In genomic region chr5:37769108-37769507, GRCh38 we compare ENCODE assay signal across 23 cellular contexts.
"Had no signal": no experiment of that assay in that cellular context is flagged by ENCODE, and none has a peak within 500 bp of the region (broad histone marks: within the 10 kb centered on the region; RNA-seq: fewer than 3 reads in every experiment).

No MANE protein-coding gene starts in this region.

- H3K27ac ChIP-seq: colonic mucosa, gastrocnemius medialis, heart right ventricle, left lung, lower lobe of right lung, stomach, tibial artery, upper lobe of right lung, vagina had no signal

- H3K27me3 ChIP-seq: colonic mucosa, gastrocnemius medialis, heart right ventricle, left lung, stomach, tibial artery, upper lobe of right lung, vagina had no signal

- DNase-seq: cerebellar nuclear complex; colonic mucosa; dermis blood vessel endothelial cell; effector CD4-positive, alpha-beta T cell; endodermal cell; erythroblast; gastrocnemius medialis; heart right ventricle; kidney glomerular epithelial cell; left lung; lower lobe of right lung; midbrain; naive B cell; posterior cingulate gyrus; small intestine; stimulated activated CD4-positive, alpha-beta T cell treated with anti-CD3 and anti-CD28 coated beads, Interleukin-12 subunit alpha, Interleukin-12 subunit beta, amount 100 ng/mL, for 4 hours; stimulated activated naive CD4-positive, alpha-beta T cell; stomach; tibial artery; upper lobe of right lung had no signal

- H3K4me1 ChIP-seq: colonic mucosa, gastrocnemius medialis, heart right ventricle, left lung, lower lobe of right lung, tibial artery, upper lobe of right lung, vagina had no signal

- FAIRE-seq: endothelial cell of umbilical vein, islet of Langerhans, small intestine had no signal

- H3K4me3 ChIP-seq: colonic mucosa, gastrocnemius medialis, heart right ventricle, left lung, lower lobe of right lung, stomach, tibial artery, upper lobe of right lung, vagina had no signal

- H3K9me3 ChIP-seq: colonic mucosa, gastrocnemius medialis, lower lobe of right lung, tibial artery, upper lobe of right lung, vagina had no signal

- H3K36me3 ChIP-seq: colonic mucosa, gastrocnemius medialis, heart right ventricle, left lung, lower lobe of right lung, stomach, tibial artery, upper lobe of right lung, vagina had no signal

- ATAC-seq: gastrocnemius medialis, heart right ventricle, left lung, lower lobe of right lung, upper lobe of right lung had no signal
